ENCODE assay signal across 7 cellular contexts in genomic region chr11:34356918-34357645, GRCh38. TPM values are rescaled to one million over a fixed set of nuclear protein-coding genes. Genes with fewer than 3 reads are reported as not detected.
DNase-seq lines count a peak whose midpoint lies in the region; ATAC-seq, FAIRE-seq and TF ChIP-seq lines count a peak whose summit lies in the region.

No MANE protein-coding gene starts in this region.

- H3K27me3 Mint-ChIP-seq in activated naive CD4-positive, alpha-beta T cell treated with anti-CD3 and anti-CD28 coated beads, Interleukin-2, amount 50 U/mL, for 24 hours, result peaks cover 26% of the 10 kb centered on the region
- H3K27me3 Mint-ChIP-seq in osteocyte (ENCODE audit: unreplicated experiment), result peaks cover 47% of the 10 kb centered on the region

- DNase-seq in GM12892 (ENCODE audit: insufficient read length), result peak; percentile 35
- DNase-seq in SJCRH30, result peak; percentile 63
- peak; percentile 86 for DNase-seq in Right ventricle myocardium inferior (ENCODE audit: missing footprints)
- no peak for DNase-seq in osteocyte (ENCODE audit: extremely low spot score, unreplicated experiment)
- DNase-seq in vagina (ENCODE audit: extremely low spot score in 2 of 2), result no peak

- H3K36me3 ChIP-seq in SJCRH30, result no peaks in the 10 kb centered on the region
- no peaks in the 10 kb centered on the region for H3K36me3 ChIP-seq in vagina

- FAIRE-seq in GM12892 (lab: Jason Lieb, UNC), result no peak

- peaks cover 12% of the 10 kb centered on the region for H3K4me1 Mint-ChIP-seq in activated naive CD4-positive, alpha-beta T cell treated with anti-CD3 and anti-CD28 coated beads, Interleukin-2, amount 50 U/mL, for 24 hours
- peaks cover 15% of the 10 kb centered on the region for H3K4me1 Mint-ChIP-seq in osteocyte (ENCODE audit: unreplicated experiment)

- intact Hi-C loops in Right ventricle myocardium inferior (cut with DNase I) (loop anchor here (2.0 to 10.0 kb wide), 4 partner anchors 46 to 502 kb away; partner anchors contain the start of gene CAPRIN1), vagina (cut with DNase I) (loop anchor here (2.0 to 5.0 kb wide), 2 partner anchors 26 to 305 kb away; partner anchors contain the start of gene CAPRIN1)

- ATAC-seq in HG03108 (IDR thresholded peaks at IDR 0.05; ENCODE audit: unreplicated experiment) (peak; percentile 14), Right ventricle myocardium inferior (peak; percentile 66)

- 0 out of 2 replicates have a peak overlapping the region, but pooled peaks have one; percentile 2 for H3K27ac ChIP-seq in SJCRH30
- H3K27ac ChIP-seq in vagina, result peak overlapping the region; percentile 64

- H3K4me3 ChIP-seq in SJCRH30, result peak overlapping the region; percentile 61
- H3K4me3 ChIP-seq in vagina, result peak overlapping the region; percentile 61 to 70

- TF ChIP-seq POLR2A in GM12892 (IDR thresholded peaks at IDR 0.05; ENCODE audit: low read depth, low read length), result no peak
- no peak for TF ChIP-seq POLR2A in vagina (IDR thresholded peaks at IDR 0.05)

- no peak overlapping the region for H3K27ac Mint-ChIP-seq in activated naive CD4-positive, alpha-beta T cell treated with anti-CD3 and anti-CD28 coated beads, Interleukin-2, amount 50 U/mL, for 24 hours
- H3K27ac Mint-ChIP-seq in osteocyte (ENCODE audit: unreplicated experiment), result no peak overlapping the region

- TF ChIP-seq CTCF in osteocyte (IDR thresholded peaks at IDR 0.05), result peak; percentile 19
- TF ChIP-seq CTCF in vagina (IDR thresholded peaks at IDR 0.05), result no peak

- peak overlapping the region; percentile 88 for H3K4me3 Mint-ChIP-seq in activated naive CD4-positive, alpha-beta T cell treated with anti-CD3 and anti-CD28 coated beads, Interleukin-2, amount 50 U/mL, for 24 hours
- H3K4me3 Mint-ChIP-seq in osteocyte (ENCODE audit: unreplicated experiment), result peak overlapping the region; percentile 72

- no peaks in the 10 kb centered on the region for H3K9me3 Mint-ChIP-seq in activated naive CD4-positive, alpha-beta T cell treated with anti-CD3 and anti-CD28 coated beads, Interleukin-2, amount 50 U/mL, for 24 hours
- no peaks in the 10 kb centered on the region for H3K9me3 Mint-ChIP-seq in osteocyte (ENCODE audit: unreplicated experiment)

- no peaks in the 10 kb centered on the region for H3K36me3 Mint-ChIP-seq in activated naive CD4-positive, alpha-beta T cell treated with anti-CD3 and anti-CD28 coated beads, Interleukin-2, amount 50 U/mL, for 24 hours
- no peaks in the 10 kb centered on the region for H3K36me3 Mint-ChIP-seq in osteocyte (ENCODE audit: unreplicated experiment)

- H3K9me3 ChIP-seq in SJCRH30 (replicated peaks) (no peaks in the 10 kb centered on the region), vagina (no peaks in the 10 kb centered on the region)

- H3K4me1 ChIP-seq in SJCRH30 (no peaks in the 10 kb centered on the region; the same call in 1 of the 2 replicates), vagina (peaks cover 26% of the 10 kb centered on the region)

- H3K27me3 ChIP-seq in SJCRH30, result peaks cover 8% of the 10 kb centered on the region
- H3K27me3 ChIP-seq in vagina, result no peaks in the 10 kb centered on the region

RNA-seq across cellular contexts. Expression of gene ABTB2, which starts 0.7 kb away (rescaled TPM):
- polyA plus RNA-seq in GM12892 (2012; ENCODE audit: missing spikeins), result 1.5 TPM
- 0.83 and 1.1 TPM in 2 replicates for total RNA-seq in SJCRH30 (2014; rRNA removed; shearing (Covaris generic))
- 14.3 TPM for total RNA-seq in Right ventricle myocardium inferior
- 0.73 and 0.89 TPM in 2 replicates for total RNA-seq in osteocyte
- total RNA-seq in vagina, result 10.8 TPM

Comparison
In these comparisons a context has a peak if more than half of its experiments do, and no peak if none do; other contexts are left out.
1. DNase-seq: peak in GM12892 (single experiment), SJCRH30 (2 of 2) and Right ventricle myocardium inferior (single experiment); none in osteocyte (single experiment) and vagina (0 of 2).